ENCODE assay signal across 8 cellular contexts in genomic region chr5:96875805-96876291, GRCh38. TPM values are rescaled to one million over a fixed set of nuclear protein-coding genes. Genes with fewer than 3 reads are reported as not detected.
A peak's percentile ranks its signal among the peaks of the same experiment; 100 is the strongest.
DNase-seq lines count a peak whose midpoint lies in the region; ATAC-seq and TF ChIP-seq lines count a peak whose summit lies in the region.

No MANE protein-coding gene starts in this region.

- no peaks in the 10 kb centered on the region for H3K27me3 Mint-ChIP-seq in activated CD4-positive, alpha-beta memory T cell treated with anti-CD3 and anti-CD28 coated beads, Interleukin-2, amount 10 ng/mL, durations not matched to agents 7 days and 5 days

- peak overlapping the region; percentile 95 for H3K4me3 Mint-ChIP-seq in activated CD4-positive, alpha-beta memory T cell treated with anti-CD3 and anti-CD28 coated beads, Interleukin-2, amount 10 ng/mL, durations not matched to agents 7 days and 5 days
- H3K4me3 Mint-ChIP-seq in stimulated activated effector memory CD8-positive, alpha-beta T cell treated with anti-CD3 and anti-CD28 coated beads, Interleukin-12 subunit alpha, Interleukin-12 subunit beta, amount 100 ng/mL, for 72 hours: peak overlapping the region; percentile 73

- POLR2A ChIA-PET in activated CD4-positive, alpha-beta memory T cell treated with anti-CD3 and anti-CD28 coated beads, Interleukin-2, amount 10 ng/mL, durations not matched to agents 7 days and 5 days (lab: Charles Lee): interaction anchor here (0.6 to 5.8 kb wide), 22 partner anchors 9 to 308 kb away, joined by 3 to 93 read pairs (median 4); partner anchors contain the start of genes CAST, ERAP1, LNPEP and RIOK2

- ATAC-seq in stimulated activated effector memory CD8-positive, alpha-beta T cell treated with anti-CD3 and anti-CD28 coated beads, Interleukin-12 subunit alpha, Interleukin-12 subunit beta, amount 100 ng/mL, for 72 hours: peak; percentile 61
- no peak for ATAC-seq in HG03196 (IDR thresholded peaks at IDR 0.05; ENCODE audit: unreplicated experiment)

- H3K4me1 Mint-ChIP-seq in activated CD4-positive, alpha-beta memory T cell treated with anti-CD3 and anti-CD28 coated beads, Interleukin-2, amount 10 ng/mL, durations not matched to agents 7 days and 5 days: peaks cover 72% of the 10 kb centered on the region
- H3K4me1 Mint-ChIP-seq in stimulated activated effector memory CD8-positive, alpha-beta T cell treated with anti-CD3 and anti-CD28 coated beads, Interleukin-12 subunit alpha, Interleukin-12 subunit beta, amount 100 ng/mL, for 72 hours: peaks cover 63% of the 10 kb centered on the region

- peaks cover 16% of the 10 kb centered on the region for H3K36me3 Mint-ChIP-seq in activated CD4-positive, alpha-beta memory T cell treated with anti-CD3 and anti-CD28 coated beads, Interleukin-2, amount 10 ng/mL, durations not matched to agents 7 days and 5 days (ENCODE audit: low read depth)
- H3K36me3 Mint-ChIP-seq in stimulated activated effector memory CD8-positive, alpha-beta T cell treated with anti-CD3 and anti-CD28 coated beads, Interleukin-12 subunit alpha, Interleukin-12 subunit beta, amount 100 ng/mL, for 72 hours: peaks cover 8% of the 10 kb centered on the region

- TF ChIP-seq CTCF in foreskin fibroblast (IDR thresholded peaks at IDR 0.05; ENCODE audit: low read depth, low read length): no peak

- H3K9me3 Mint-ChIP-seq in activated CD4-positive, alpha-beta memory T cell treated with anti-CD3 and anti-CD28 coated beads, Interleukin-2, amount 10 ng/mL, durations not matched to agents 7 days and 5 days: no peaks in the 10 kb centered on the region
- H3K9me3 Mint-ChIP-seq in stimulated activated effector memory CD8-positive, alpha-beta T cell treated with anti-CD3 and anti-CD28 coated beads, Interleukin-12 subunit alpha, Interleukin-12 subunit beta, amount 100 ng/mL, for 72 hours: no peaks in the 10 kb centered on the region

- CTCF ChIA-PET in activated CD4-positive, alpha-beta memory T cell treated with anti-CD3 and anti-CD28 coated beads, Interleukin-2, amount 10 ng/mL, durations not matched to agents 7 days and 5 days (lab: Charles Lee): interaction anchor here (1.2 to 2.5 kb wide), 7 partner anchors 9 to 286 kb away, joined by 3 to 11 read pairs (median 6); partner anchors contain the start of genes ERAP1 and LIX1

- DNase-seq in DMS 273 (lab: John Stamatoyannopoulos, UW; ENCODE audit: unreplicated experiment) (peak; percentile 49), DMS 273 treated with DMSO at 0.1 percent for 48 hours (lab: John Stamatoyannopoulos, UW) (no peak), foreskin fibroblast (no peak), HK-2 (ENCODE audit: unreplicated experiment) (no peak)
- DNase-seq in Jurkat, Clone E6-1 (ENCODE audit: low read depth, low spot score): peak; percentile 73
- peak; percentile 28 for DNase-seq in activated CD4-positive, alpha-beta memory T cell treated with anti-CD3 and anti-CD28 coated beads, Interleukin-2, amount 10 ng/mL, durations not matched to agents 7 days and 5 days
- DNase-seq in stimulated activated effector memory CD8-positive, alpha-beta T cell treated with anti-CD3 and anti-CD28 coated beads, Interleukin-12 subunit alpha, Interleukin-12 subunit beta, amount 100 ng/mL, for 72 hours (ENCODE audit: low spot score in 2 of 2): no peak

- H3K27ac Mint-ChIP-seq in activated CD4-positive, alpha-beta memory T cell treated with anti-CD3 and anti-CD28 coated beads, Interleukin-2, amount 10 ng/mL, durations not matched to agents 7 days and 5 days: peak overlapping the region; percentile 88
- peak overlapping the region; percentile 96 for H3K27ac Mint-ChIP-seq in stimulated activated effector memory CD8-positive, alpha-beta T cell treated with anti-CD3 and anti-CD28 coated beads, Interleukin-12 subunit alpha, Interleukin-12 subunit beta, amount 100 ng/mL, for 72 hours

- H3K4me3 ChIP-seq in Jurkat, Clone E6-1 (ENCODE audit: low read length): peak overlapping the region; percentile 71
- H3K4me3 ChIP-seq in foreskin fibroblast (ENCODE audit: low read depth in 1 of 2, low read length in 2 of 2): peak overlapping the region; percentile 53 to 71

RNA-seq across cellular contexts. Expression of gene ERAP2, which starts 0.5 kb away (rescaled TPM):
- polyA plus RNA-seq in Jurkat, Clone E6-1 (2012; ENCODE audit: insufficient read depth, insufficient read length): 20.5 TPM
- total RNA-seq in activated CD4-positive, alpha-beta memory T cell treated with anti-CD3 and anti-CD28 coated beads, Interleukin-2, amount 10 ng/mL, durations not matched to agents 7 days and 5 days: 10 to 100 TPM; 91.3 to 93.9 TPM

Comparison
In these comparisons a context has a peak if more than half of its experiments do, and no peak if none do; other contexts are left out.
1. DNase-seq: peak in DMS 273 (single experiment), Jurkat, Clone E6-1 (single experiment) and activated CD4-positive, alpha-beta memory T cell treated with anti-CD3 and anti-CD28 coated beads, Interleukin-2, amount 10 ng/mL, durations not matched to agents 7 days and 5 days (single experiment); none in DMS 273 treated with DMSO at 0.1 percent for 48 hours (single experiment), foreskin fibroblast (0 of 2), stimulated activated effector memory CD8-positive, alpha-beta T cell treated with anti-CD3 and anti-CD28 coated beads, Interleukin-12 subunit alpha, Interleukin-12 subunit beta, amount 100 ng/mL, for 72 hours (0 of 2) and HK-2 (single experiment).